17 cellular contexts compared by ENCODE assay signal in the genomic region with DNA sequence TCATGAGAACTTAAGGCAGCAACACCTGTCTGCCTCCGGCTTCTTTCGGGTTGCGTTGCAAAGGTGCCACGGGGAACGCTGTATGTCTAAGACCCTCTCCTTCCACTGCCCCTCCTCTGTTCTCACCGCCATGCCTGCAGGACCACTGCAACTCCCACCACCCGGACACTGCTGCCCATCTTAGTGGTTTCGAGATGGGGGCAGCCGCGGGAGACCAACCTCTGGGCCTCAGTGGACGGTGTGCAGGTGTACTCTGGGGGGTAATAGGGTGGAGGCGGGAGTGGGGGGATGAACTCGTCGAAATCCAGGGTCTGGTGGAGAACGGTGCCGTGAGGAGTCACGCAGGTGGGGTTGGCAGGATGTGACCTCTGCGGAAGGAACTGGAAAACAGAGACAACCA.
DNase-seq lines count a peak whose midpoint lies in the region; ATAC-seq and TF ChIP-seq lines count a peak whose summit lies in the region.
"Had no signal": no experiment of that assay in that cellular context is flagged by ENCODE, and none has a peak within 500 bp of the region (broad histone marks: within the 10 kb centered on the region; RNA-seq: fewer than 3 reads in every experiment).

No MANE protein-coding gene starts in this region.

- WGBS in H9 (ENCODE audit: extremely low coverage, insufficient read length, low lambda C conversion rate) = no CpG with 5 or more reads among the region's 18 CpGs

- H3K27ac ChIP-seq in H9 (ENCODE audit: insufficient read length, low read depth, low read length) (no peak overlapping the region), upper lobe of right lung (no peak overlapping the region), WERI-Rb-1 (no peak overlapping the region)
- H3K27ac ChIP-seq: BLaER1 treated with 17β-estradiol and CSF1 and Interleukin-3, amounts not matched to agents 10 nM and 100 nM had no signal

- no peak overlapping the region for H3K56ac ChIP-seq in H9 (ENCODE audit: insufficient read length, low read depth, low read length)

- no peak overlapping the region for H3K4ac ChIP-seq in H9 (ENCODE audit: low read depth, low read length)

- no peak overlapping the region; the same call in 1 of the 2 replicates for H3K14ac ChIP-seq in H9 (ENCODE audit: insufficient read depth, low read length)

- no peak overlapping the region for H3K23ac ChIP-seq in H9 (ENCODE audit: insufficient read length, low read depth, low read length)

- no peak overlapping the region for H2BK20ac ChIP-seq in H9 (ENCODE audit: low read depth, low read length, poor library complexity, severe bottlenecking)

- no peaks in the 10 kb centered on the region for H4K20me1 ChIP-seq in H9 (ENCODE audit: control insufficient read depth, insufficient read depth, insufficient read length)

- no peak overlapping the region for H3T11ph ChIP-seq in H9 (ENCODE audit: low read length)

- no peaks in the 10 kb centered on the region for H3K79me1 ChIP-seq in H9 (ENCODE audit: insufficient read depth, low read depth, low read length, poor library complexity, severe bottlenecking)

- no peak overlapping the region for H2BK120ac ChIP-seq in H9 (ENCODE audit: low read depth, low read length, poor library complexity, severe bottlenecking)

- no peaks in the 10 kb centered on the region for H3K36me3 ChIP-seq in upper lobe of right lung
- H3K36me3 ChIP-seq in WERI-Rb-1 = no peaks in the 10 kb centered on the region
- H3K36me3 ChIP-seq: BLaER1 treated with 17β-estradiol and CSF1 and Interleukin-3, amounts not matched to agents 10 nM and 100 nM; HAP-1 had no signal

- no peak overlapping the region for H4K5ac ChIP-seq in H9 (ENCODE audit: insufficient read length, low read depth, low read length)

- H3K4me2 ChIP-seq in H9 (ENCODE audit: insufficient read depth, insufficient read length, low read length) = no peak overlapping the region
- H3K4me2 ChIP-seq: BLaER1 treated with 17β-estradiol and CSF1 and Interleukin-3, amounts not matched to agents 10 nM and 100 nM had no signal

- no peak overlapping the region for H3K9ac ChIP-seq in H9 (ENCODE audit: extremely low read depth, insufficient read length, low read length)
- H3K9ac ChIP-seq: BLaER1 treated with 17β-estradiol and CSF1 and Interleukin-3, amounts not matched to agents 10 nM and 100 nM had no signal

- no peak overlapping the region for H2BK15ac ChIP-seq in H9 (ENCODE audit: low read depth, low read length)

- H3K9me3 Mint-ChIP-seq in H9 (no peaks in the 10 kb centered on the region), glutamatergic neuron (ENCODE audit: unreplicated experiment) (peaks cover 19% of the 10 kb centered on the region)
- H3K9me3 Mint-ChIP-seq: CD8-positive, alpha-beta T cell had no signal

- H3K4me3 ChIP-seq in upper lobe of right lung (no peak overlapping the region), WERI-Rb-1 (ENCODE audit: low read depth, low read length) (no peak overlapping the region)
- H3K4me3 ChIP-seq: BLaER1 treated with 17β-estradiol and CSF1 and Interleukin-3, amounts not matched to agents 10 nM and 100 nM; HAP-1; K562 had no signal

- H4K91ac ChIP-seq in H9 (ENCODE audit: insufficient read length, low read depth, low read length) = no peak overlapping the region

- H3K9me3 ChIP-seq in H9 (ENCODE audit: control insufficient read depth, low read depth, low read length) (no peaks in the 10 kb centered on the region), upper lobe of right lung (no peaks in the 10 kb centered on the region), WERI-Rb-1 (ENCODE audit: severe bottlenecking) (no peaks in the 10 kb centered on the region)
- H3K9me3 ChIP-seq: BLaER1 treated with 17β-estradiol and CSF1 and Interleukin-3, amounts not matched to agents 10 nM and 100 nM; HAP-1 had no signal

- intact Hi-C loops in Right ventricle myocardium superior (cut with DNase I) (no loop called here), left ventricle myocardium superior (cut with micrococcal nuclease) (no loop called here), upper lobe of right lung (cut with DNase I) (no loop called here)

- no peak overlapping the region for H2AK5ac ChIP-seq in H9 (ENCODE audit: insufficient read length, low read length)

- no peaks in the 10 kb centered on the region for H3K79me2 ChIP-seq in H9 (ENCODE audit: insufficient read depth, low read length)

- H3K36me3 Mint-ChIP-seq in H9 (ENCODE audit: insufficient read depth in 1 of 3, low read depth in 3 of 3) = no peaks in the 10 kb centered on the region
- H3K36me3 Mint-ChIP-seq in glutamatergic neuron (ENCODE audit: unreplicated experiment) = no peaks in the 10 kb centered on the region
- H3K36me3 Mint-ChIP-seq: CD8-positive, alpha-beta T cell had no signal

- ATAC-seq in Right ventricle myocardium superior (ENCODE audit: poor library complexity) (no peak), left ventricle myocardium superior (no peak), upper lobe of right lung (no peak), GM21528 (IDR thresholded peaks at IDR 0.05; ENCODE audit: low FRiP score, unreplicated experiment) (no peak)
- ATAC-seq: CD8-positive, alpha-beta T cell; K562 had no signal

- no peak overlapping the region for H4K8ac ChIP-seq in H9 (replicated peaks; ENCODE audit: insufficient read length, low read depth, low read length)

- H2BK12ac ChIP-seq in H9 (ENCODE audit: insufficient read length, low read depth, low read length) = no peak overlapping the region

- peaks cover 6% of the 10 kb centered on the region for H3K23me2 ChIP-seq in H9 (ENCODE audit: insufficient read length, low read depth, low read length, poor library complexity, severe bottlenecking)

- TF ChIP-seq CTCF in H9 (conservative IDR thresholded peaks at IDR 0.05) (no peak), glutamatergic neuron (IDR thresholded peaks at IDR 0.05; ENCODE audit: partially characterized antibody, unreplicated experiment) (no peak), upper lobe of right lung (IDR thresholded peaks at IDR 0.05) (no peak), WERI-Rb-1 (IDR thresholded peaks at IDR 0.05; ENCODE audit: low read depth, low read length) (no peak)

- no peak overlapping the region for H3K18ac ChIP-seq in H9 (ENCODE audit: insufficient read length, low read depth, low read length)

- no peaks in the 10 kb centered on the region; the same call in none of the 2 replicates for H3K27me3 Mint-ChIP-seq in H9 (ENCODE audit: low read depth)
- H3K27me3 Mint-ChIP-seq in glutamatergic neuron (ENCODE audit: unreplicated experiment) = peaks cover 10% of the 10 kb centered on the region

- H3K27me3 ChIP-seq in H9 (ENCODE audit: insufficient read depth, low read length) (no peaks in the 10 kb centered on the region), upper lobe of right lung (peaks cover 12% of the 10 kb centered on the region), WERI-Rb-1 (ENCODE audit: insufficient read depth, low read depth, severe bottlenecking) (peaks cover 24% of the 10 kb centered on the region)
- H3K27me3 ChIP-seq: BLaER1 treated with 17β-estradiol and CSF1 and Interleukin-3, amounts not matched to agents 10 nM and 100 nM had no signal

- H3K4me1 Mint-ChIP-seq in H9 (peaks cover 24 to 27% of the 10 kb centered on the region in 2 experiments), glutamatergic neuron (ENCODE audit: low read depth, unreplicated experiment) (peaks cover 16% of the 10 kb centered on the region)

- no peak overlapping the region for H3K4me3 Mint-ChIP-seq in H9
- no peak overlapping the region for H3K4me3 Mint-ChIP-seq in glutamatergic neuron (ENCODE audit: unreplicated experiment)
- H3K4me3 Mint-ChIP-seq: B cell; CD8-positive, alpha-beta T cell had no signal

- H2BK5ac ChIP-seq in H9 (ENCODE audit: insufficient read length, low read length) = no peak overlapping the region

- H3K4me1 ChIP-seq in H9 (ENCODE audit: insufficient read depth, low read length) = peaks cover 5% of the 10 kb centered on the region; the same call in 1 of the 2 replicates
- H3K4me1 ChIP-seq in upper lobe of right lung = no peaks in the 10 kb centered on the region
- H3K4me1 ChIP-seq: HAP-1 had no signal

- no peak overlapping the region for H2AFZ ChIP-seq in H9 (ENCODE audit: low read length)

- H3K27ac Mint-ChIP-seq in H9 (no peak overlapping the region), glutamatergic neuron (ENCODE audit: unreplicated experiment) (no peak overlapping the region)
- H3K27ac Mint-ChIP-seq: B cell; CD8-positive, alpha-beta T cell had no signal

- peak; percentile 20 for DNase-seq in Right ventricle myocardium superior
- no peak for DNase-seq in left ventricle myocardium superior
- DNase-seq in H9 = peak; percentile 17
- DNase-seq in glutamatergic neuron = peak; percentile 10
- DNase-seq in upper lobe of right lung = peak; percentile 52
- DNase-seq in WERI-Rb-1 = no peak
- DNase-seq: Calu3; CD8-positive, alpha-beta T cell; DMS 273 treated with DMSO at 0.1 percent for 48 hours; DMS53; GOT3; IMR-90 had no signal

Comparison
In these comparisons a context has a peak if more than half of its experiments do, and no peak if none do; other contexts are left out.
1. DNase-seq: peak in Right ventricle myocardium superior (single experiment), H9 (single experiment), glutamatergic neuron (single experiment) and upper lobe of right lung (single experiment); none in left ventricle myocardium superior (single experiment) and WERI-Rb-1 (single experiment).